In the genomic region with DNA sequence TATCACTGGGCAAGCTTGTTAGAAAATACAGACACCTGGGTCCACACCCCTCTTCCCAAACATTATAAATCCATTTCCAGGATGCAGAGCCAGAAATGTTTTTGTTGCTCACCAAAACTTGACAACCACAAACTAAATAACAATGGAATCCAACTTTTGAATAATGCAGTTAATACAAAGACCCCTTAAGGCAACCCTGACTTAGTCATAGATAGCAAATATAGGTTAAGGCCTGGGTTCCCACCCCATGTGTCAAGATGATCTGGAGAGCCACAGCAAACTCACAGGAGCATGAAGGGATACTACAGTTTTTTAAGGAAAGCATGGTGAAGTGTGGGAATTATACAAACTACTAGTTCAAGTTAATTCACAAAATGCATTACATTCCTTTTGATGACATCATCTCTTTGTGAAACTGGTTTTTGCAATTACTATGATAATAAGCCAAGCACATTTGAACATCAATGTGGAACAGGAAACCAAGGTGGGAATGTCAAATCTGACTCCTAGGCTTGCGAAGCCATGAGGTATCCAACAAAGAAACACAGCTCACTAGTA, we compare ENCODE assay signal across 17 cellular contexts. TPM values are rescaled to one million over a fixed set of nuclear protein-coding genes. Genes with fewer than 3 reads are reported as not detected.
DNase-seq lines count a peak whose midpoint lies in the region; ATAC-seq, FAIRE-seq and TF ChIP-seq lines count a peak whose summit lies in the region.
"Had no signal": no experiment of that assay in that cellular context is flagged by ENCODE, and none has a peak within 500 bp of the region (broad histone marks: within the 10 kb centered on the region; RNA-seq: fewer than 3 reads in every experiment).

No MANE protein-coding gene starts in this region.

- intact Hi-C loops in IMR-90 (cut with micrococcal nuclease): no loop called here

- peak overlapping the region; percentile 36; the same call in 1 of the 2 replicates for H2BK20ac ChIP-seq in IMR-90 (ENCODE audit: low read depth, low read length)

- H3K23ac ChIP-seq in IMR-90 (ENCODE audit: low read depth, low read length) (no peak overlapping the region), mesendoderm (ENCODE audit: low read length) (no peak overlapping the region)

- no peak for TF ChIP-seq EP300 in A549 (IDR thresholded peaks at IDR 0.05)

- H3K27ac ChIP-seq in A549 (peak overlapping the region; percentile 92 to 97), IMR-90 (ENCODE audit: insufficient read depth, low read length) (peak overlapping the region; percentile 42; the same call in 1 of the 2 replicates), mesendoderm (ENCODE audit: low read depth, low read length) (no peak overlapping the region)
- H3K27ac ChIP-seq: thyroid gland had no signal

- no peak overlapping the region for H3K4me3 Mint-ChIP-seq in T-helper 2 cell treated with Interferon-gamma antibody and Interleukin-4, amounts not matched to agents 5 μg/mL and 100 μg/mL, for 36 hours
- H3K4me3 Mint-ChIP-seq: activated naive CD4-positive, alpha-beta T cell treated with anti-CD3 and anti-CD28 coated beads, Interleukin-2, amount 10 ng/mL, durations not matched to agents 7 days and 5 days had no signal

- H3K56ac ChIP-seq in IMR-90 (ENCODE audit: extremely low read depth, insufficient read depth, low read length) (no peak overlapping the region), mesendoderm (ENCODE audit: low read length) (no peak overlapping the region)

- H3K9ac ChIP-seq in IMR-90 (ENCODE audit: low read depth, low read length): no peak overlapping the region
- no peak overlapping the region for H3K9ac ChIP-seq in mesendoderm (ENCODE audit: low read length)

- no TSS peak for BruUV-seq in IMR-90 (replicated peaks; lab: Mats Ljungman, UMichigan)

- H3K9me3 Mint-ChIP-seq in T-helper 2 cell treated with Interferon-gamma antibody and Interleukin-4, amounts not matched to agents 5 μg/mL and 100 μg/mL, for 36 hours: no peaks in the 10 kb centered on the region
- H3K9me3 Mint-ChIP-seq: activated naive CD4-positive, alpha-beta T cell treated with anti-CD3 and anti-CD28 coated beads, Interleukin-2, amount 10 ng/mL, durations not matched to agents 7 days and 5 days had no signal

- CTCF ChIA-PET in A549 (lab: Yijun Ruan, JAX): interaction anchor here (0.7 to 1.1 kb wide), 2 partner anchors 15 to 60 kb away, joined by 3 to 4 read pairs; no protein-coding TSS in a partner anchor
- CTCF ChIA-PET in IMR-90 (lab: Yijun Ruan, JAX): interaction anchor here (0.6 kb wide), 1 partner anchor 316 kb away, joined by 5 read pairs; no protein-coding TSS in a partner anchor

- H3K36me3 ChIP-seq in IMR-90 (ENCODE audit: control insufficient read depth, insufficient read depth, low read length): no peaks in the 10 kb centered on the region; the same call in 1 of the 2 replicates
- H3K36me3 ChIP-seq in bronchial epithelial cell (ENCODE audit: control insufficient read depth, insufficient read depth, low read length): no peaks in the 10 kb centered on the region
- no peaks in the 10 kb centered on the region for H3K36me3 ChIP-seq in mesendoderm (ENCODE audit: control insufficient read depth, insufficient read depth, low read length)
- H3K36me3 ChIP-seq: gastroesophageal sphincter, thyroid gland had no signal

- H3K4me3 ChIP-seq in A549 (no peak overlapping the region), IMR-90 (ENCODE audit: insufficient read depth, low read depth, low read length) (no peak overlapping the region), bronchial epithelial cell (ENCODE audit: low read depth, low read length) (no peak overlapping the region), mesendoderm (ENCODE audit: low read length) (no peak overlapping the region)
- H3K4me3 ChIP-seq: gastroesophageal sphincter, thyroid gland had no signal

- H3K27ac Mint-ChIP-seq in T-helper 2 cell treated with Interferon-gamma antibody and Interleukin-4, amounts not matched to agents 5 μg/mL and 100 μg/mL, for 36 hours: no peak overlapping the region
- H3K27ac Mint-ChIP-seq: activated naive CD4-positive, alpha-beta T cell treated with anti-CD3 and anti-CD28 coated beads, Interleukin-2, amount 10 ng/mL, durations not matched to agents 7 days and 5 days had no signal

- H2BK120ac ChIP-seq in IMR-90 (ENCODE audit: low read depth, low read length) (peak overlapping the region; percentile 5), mesendoderm (ENCODE audit: low read depth, low read length) (no peak overlapping the region)

- H3K4me1 ChIP-seq in A549 (peaks cover 97% of the 10 kb centered on the region), IMR-90 (ENCODE audit: control insufficient read depth, insufficient read depth, low read length) (peaks cover 36% of the 10 kb centered on the region), mesendoderm (ENCODE audit: control insufficient read depth, low read depth, low read length) (no peaks in the 10 kb centered on the region)

- H3K36me3 Mint-ChIP-seq in T-helper 2 cell treated with Interferon-gamma antibody and Interleukin-4, amounts not matched to agents 5 μg/mL and 100 μg/mL, for 36 hours (ENCODE audit: low read depth): no peaks in the 10 kb centered on the region
- H3K36me3 Mint-ChIP-seq: activated naive CD4-positive, alpha-beta T cell treated with anti-CD3 and anti-CD28 coated beads, Interleukin-2, amount 10 ng/mL, durations not matched to agents 7 days and 5 days had no signal

- H2AFZ ChIP-seq in IMR-90 (replicated peaks; ENCODE audit: low read length, poor library complexity): no peak overlapping the region

- no peak overlapping the region for H4K91ac ChIP-seq in IMR-90 (ENCODE audit: insufficient read depth, low read depth, low read length)

- in situ Hi-C loops in IMR-90 (cut with MboI; ENCODE audit: low sequenced_read_pairs): loop anchor here (10.0 kb wide), 1 partner anchor 93 kb away; no protein-coding TSS in a partner anchor

- H2AK9ac ChIP-seq in IMR-90 (replicated peaks; ENCODE audit: low read depth, low read length, poor library complexity): no peak overlapping the region

- 0 out of 2 replicates have a peak, but pooled peaks cover 7% of the 10 kb centered on the region for H4K20me1 ChIP-seq in IMR-90 (ENCODE audit: insufficient read depth, low read length)

- H3K27me3 ChIP-seq in IMR-90 (ENCODE audit: control insufficient read depth, insufficient read depth, low read length): no peaks in the 10 kb centered on the region
- no peaks in the 10 kb centered on the region for H3K27me3 ChIP-seq in bronchial epithelial cell (ENCODE audit: control insufficient read depth, insufficient read depth, low read length)
- no peaks in the 10 kb centered on the region for H3K27me3 ChIP-seq in mesendoderm (ENCODE audit: insufficient read depth, low read length, poor library complexity)
- H3K27me3 ChIP-seq: gastroesophageal sphincter, thyroid gland had no signal

- dilution Hi-C loops in IMR-90 (cut with HindIII; ENCODE audit: low sequenced_read_pairs, unreplicated experiment): no loop called here

- no peak for TF ChIP-seq CTCF in A549 (IDR thresholded peaks at IDR 0.05)
- no peak for TF ChIP-seq CTCF in IMR-90 (conservative IDR thresholded peaks at IDR 0.05; ENCODE audit: low read depth, low read length)
- no peak for TF ChIP-seq CTCF in bronchial epithelial cell (IDR thresholded peaks at IDR 0.05; ENCODE audit: insufficient read depth, low read length, severe bottlenecking)

- H3K4ac ChIP-seq in IMR-90 (ENCODE audit: low read depth, low read length) (no peak overlapping the region; the same call in 1 of the 2 replicates), mesendoderm (ENCODE audit: low read depth, low read length) (no peak overlapping the region)

- H2BK15ac ChIP-seq in IMR-90 (ENCODE audit: low read depth, low read length) (no peak overlapping the region; the same call in 2 of the 3 replicates), mesendoderm (replicated peaks; ENCODE audit: low read depth) (no peak overlapping the region)

- no peaks in the 10 kb centered on the region for H3K4me1 Mint-ChIP-seq in T-helper 2 cell treated with Interferon-gamma antibody and Interleukin-4, amounts not matched to agents 5 μg/mL and 100 μg/mL, for 36 hours (ENCODE audit: low read depth)
- H3K4me1 Mint-ChIP-seq: activated naive CD4-positive, alpha-beta T cell treated with anti-CD3 and anti-CD28 coated beads, Interleukin-2, amount 10 ng/mL, durations not matched to agents 7 days and 5 days had no signal

- H3K4me2 ChIP-seq in A549 (peak overlapping the region; percentile 77), IMR-90 (ENCODE audit: low read depth, low read length) (no peak overlapping the region; the same call in 1 of the 2 replicates), mesendoderm (ENCODE audit: low read length) (no peak overlapping the region)

- no peaks in the 10 kb centered on the region for H3K9me3 ChIP-seq in A549
- no peaks in the 10 kb centered on the region for H3K9me3 ChIP-seq in IMR-90 (ENCODE audit: control insufficient read depth, insufficient read depth, low read length)
- H3K9me3 ChIP-seq: gastroesophageal sphincter, thyroid gland had no signal

- TF ChIP-seq POLR2A in A549 (IDR thresholded peaks at IDR 0.05; ENCODE audit: low read length) (no peak), IMR-90 (IDR thresholded peaks at IDR 0.05; ENCODE audit: low read depth, low read length) (peak; percentile 23; the same call in 1 of the 2 replicates)

- H3K9me1 ChIP-seq in IMR-90 (ENCODE audit: insufficient read depth, low read length): peaks cover 26% of the 10 kb centered on the region

- H2AK5ac ChIP-seq in IMR-90 (ENCODE audit: low read depth, low read length): no peak overlapping the region
- H2AK5ac ChIP-seq in mesendoderm (ENCODE audit: low read length): no peak overlapping the region

- FAIRE-seq in A549 (lab: Jason Lieb, UNC) (no peak), bronchial epithelial cell (lab: Jason Lieb, UNC) (no peak), GM19239 (lab: Jason Lieb, UNC) (no peak)
- FAIRE-seq: colon, GM12891, H1, HTR-8/SVneo, TTC549 had no signal

- TF ChIP-seq RAD21 in A549 (conservative IDR thresholded peaks at IDR 0.05 in 1 of 2, IDR thresholded peaks at IDR 0.05 in 1 of 2) (no peak), IMR-90 (IDR thresholded peaks at IDR 0.05; ENCODE audit: low read length) (no peak)

- H3K79me2 ChIP-seq in mesendoderm (ENCODE audit: control insufficient read depth, insufficient read depth, low read length): peaks cover 2% of the 10 kb centered on the region

- peak overlapping the region; percentile 49 for H2BK5ac ChIP-seq in IMR-90 (ENCODE audit: low read depth, low read length, poor library complexity, severe bottlenecking)
- no peak overlapping the region for H2BK5ac ChIP-seq in mesendoderm (ENCODE audit: low read length)

- H3K18ac ChIP-seq in IMR-90 (ENCODE audit: low read depth, low read length) (peak overlapping the region; percentile 27; the same call in 1 of the 2 replicates), mesendoderm (ENCODE audit: low read length) (no peak overlapping the region)

- H4K5ac ChIP-seq in IMR-90 (ENCODE audit: low read depth, low read length): no peak overlapping the region
- H4K5ac ChIP-seq in mesendoderm (ENCODE audit: low read length): no peak overlapping the region

- DNase-seq in A549 (ENCODE audit: low read depth in 1 of 2, low spot score in 1 of 2): no peak
- peak; percentile 90 for DNase-seq in IMR-90
- peak; percentile 80 for DNase-seq in bronchial epithelial cell (ENCODE audit: low read depth)
- peak; percentile 86 to 87 for DNase-seq in lung microvascular endothelial cell (ENCODE audit: low read depth in 2 of 2)
- no peak for DNase-seq in GM19239 (ENCODE audit: insufficient read length, low spot score)
- no peak for DNase-seq in T-helper 2 cell treated with Interferon-gamma antibody and Interleukin-4, amounts not matched to agents 5 μg/mL and 100 μg/mL, for 36 hours (ENCODE audit: low spot score)
- DNase-seq in mesendoderm: no peak
- DNase-seq: activated naive CD4-positive, alpha-beta T cell treated with anti-CD3 and anti-CD28 coated beads, Interleukin-2, amount 10 ng/mL, durations not matched to agents 7 days and 5 days; DMS153; thyroid gland had no signal

- ATAC-seq in A549 (no peak), IMR-90 (ENCODE audit: low read depth) (no peak), HG03520 (IDR thresholded peaks at IDR 0.05; ENCODE audit: unreplicated experiment) (no peak)
- ATAC-seq: gastroesophageal sphincter had no signal

- 0 out of 2 replicates have a peak overlapping the region, but pooled peaks have one; percentile 8 for H3K14ac ChIP-seq in IMR-90 (replicated peaks; ENCODE audit: low read depth, low read length)

- H4K8ac ChIP-seq in IMR-90 (ENCODE audit: low read depth in 2 of 2, low read length in 2 of 2) (no peak overlapping the region; a peak in 1 of 4 replicates), mesendoderm (ENCODE audit: low read depth, low read length) (no peak overlapping the region)

- H3K27me3 Mint-ChIP-seq in T-helper 2 cell treated with Interferon-gamma antibody and Interleukin-4, amounts not matched to agents 5 μg/mL and 100 μg/mL, for 36 hours (ENCODE audit: low read depth): peaks cover 6% of the 10 kb centered on the region
- H3K27me3 Mint-ChIP-seq: activated naive CD4-positive, alpha-beta T cell treated with anti-CD3 and anti-CD28 coated beads, Interleukin-2, amount 10 ng/mL, durations not matched to agents 7 days and 5 days had no signal

- 82% methylated on average over 1 of the region's 1 CpG for WGBS in A549 (ENCODE audit: missing lambda C conversion rate)
- no CpG with 5 or more reads among the region's 1 CpG for WGBS in IMR-90 (ENCODE audit: extremely low coverage in 2 of 2, insufficient read length in 1 of 2), 2 experiments
- no CpG with 5 or more reads among the region's 1 CpG for WGBS in mesendoderm (ENCODE audit: extremely low coverage, insufficient coverage, low lambda C conversion rate)

- H3K79me1 ChIP-seq in IMR-90 (ENCODE audit: low read depth in 1 of 2, low read length in 2 of 2) (peaks cover 22 to 62% of the 10 kb centered on the region in 2 experiments), mesendoderm (ENCODE audit: low read length) (peaks cover 5% of the 10 kb centered on the region)

- POLR2A ChIA-PET in A549 (lab: Yijun Ruan, JAX): no interaction called here
- POLR2A ChIA-PET in IMR-90 (lab: Charles Lee; ENCODE audit: unreplicated experiment): no interaction called here

RNA-seq across cellular contexts. Expression of gene LHFPL2, which starts 50.6 kb away (rescaled TPM):
- polyA plus RNA-seq in A549 (2011; rRNA removed): 24.9 and 32.2 TPM in 2 replicates
- polyA plus RNA-seq in A549 (2012; cell fraction: cytosol; rRNA removed): 9.8 and 16.2 TPM in 2 replicates
- 17.8 and 26.0 TPM in 2 replicates for polyA plus RNA-seq in A549 (2012; cell fraction: nucleus; rRNA removed)
- 33.4 to 44.3 TPM (median 41.7 TPM) in 3 replicates for polyA plus RNA-seq in A549 (2017; fragmentation: RNase III; extraction: RNeasy Plus Mini Kit Qiagen cat#74134 plus additional on column Dnase treatment)
- polyA minus RNA-seq in A549 (2011; rRNA and poly(A)+ RNA removed): 36.3 and 39.2 TPM in 2 replicates
- 11.1 and 11.3 TPM in 2 replicates for total RNA-seq in IMR-90 (2012; rRNA removed)
- polyA plus RNA-seq in IMR-90 (2012; rRNA removed): 5.0 and 6.5 TPM in 2 replicates
- 3.8 and 6.1 TPM in 2 replicates for polyA plus RNA-seq in IMR-90 (2012; cell fraction: cytosol; rRNA removed)
- 4.8 and 12.1 TPM in 2 replicates for polyA plus RNA-seq in IMR-90 (2012; cell fraction: nucleus; rRNA removed; ENCODE audit: low replicate concordance)
- 29.8 and 32.4 TPM in 2 replicates for total RNA-seq in bronchial epithelial cell
- total RNA-seq in lung microvascular endothelial cell: 24.4 and 31.2 TPM in 2 replicates
- 14.7 TPM for polyA plus RNA-seq in mesendoderm (2013, experiment 1 of 2)
- 15.2 TPM for polyA plus RNA-seq in mesendoderm (2013, experiment 2 of 2)

Comparison
In these comparisons a context has a peak if more than half of its experiments do, and no peak if none do; other contexts are left out.
1. DNase-seq: peak in IMR-90 (single experiment), bronchial epithelial cell (single experiment) and lung microvascular endothelial cell (2 of 2); none in A549 (0 of 2), GM19239 (single experiment), T-helper 2 cell treated with Interferon-gamma antibody and Interleukin-4, amounts not matched to agents 5 μg/mL and 100 μg/mL, for 36 hours (single experiment) and mesendoderm (single experiment).